Comparison of ENCODE assay signal across 21 cellular contexts in the genomic region with DNA sequence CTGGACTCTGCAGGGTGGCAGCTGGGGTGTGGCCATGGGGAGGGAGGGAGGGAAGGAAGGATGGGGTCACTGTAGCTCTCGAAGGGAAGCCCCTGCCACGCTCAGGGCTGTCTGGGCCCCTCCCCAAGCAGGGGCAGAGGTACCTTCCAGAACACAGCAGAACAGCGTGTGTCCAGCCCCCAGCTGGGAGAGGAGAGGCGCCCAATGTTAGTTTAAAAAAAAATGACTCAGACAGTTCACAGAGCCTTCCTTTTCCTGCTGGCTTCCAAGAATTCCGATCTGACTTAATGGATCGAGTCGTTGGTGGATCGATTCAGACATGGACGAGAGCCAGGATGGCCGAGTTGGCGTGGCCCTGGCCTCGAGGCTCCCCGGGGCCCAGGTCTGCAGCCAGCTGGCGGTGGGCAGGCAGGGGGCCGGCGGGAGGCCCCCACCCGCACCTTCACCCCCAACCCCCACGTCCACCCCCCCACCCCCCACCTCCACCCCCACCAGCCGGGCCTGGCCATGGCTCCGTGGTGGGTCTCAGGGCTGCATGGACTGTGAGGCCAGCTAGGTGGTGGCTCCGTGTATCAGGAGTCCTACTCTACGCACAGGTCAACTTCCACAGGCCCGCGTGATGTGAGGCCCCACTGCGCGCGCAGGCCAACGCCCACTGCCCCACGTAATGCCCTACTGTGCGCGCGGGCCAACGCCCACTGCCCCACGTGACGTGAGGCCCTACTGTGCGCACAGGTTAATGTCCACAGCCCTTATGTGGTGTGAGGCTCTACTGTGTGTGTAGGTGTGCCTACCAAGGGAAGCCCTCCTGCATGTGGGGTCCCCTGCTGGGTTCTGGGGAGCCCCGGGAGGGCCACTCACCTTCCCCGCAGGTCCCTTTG. TPM values are rescaled to one million over a fixed set of nuclear protein-coding genes. Genes with fewer than 3 reads are reported as not detected.
A peak's percentile ranks its signal among the peaks of the same experiment; 100 is the strongest.
DNase-seq lines count a peak whose midpoint lies in the region; ATAC-seq, FAIRE-seq and TF ChIP-seq lines count a peak whose summit lies in the region.
"Had no signal": no experiment of that assay in that cellular context is flagged by ENCODE, and none has a peak within 500 bp of the region (broad histone marks: within the 10 kb centered on the region; RNA-seq: fewer than 3 reads in every experiment).

No MANE protein-coding gene starts in this region.

- no peak overlapping the region for H3K27ac Mint-ChIP-seq in H9
- H3K27ac Mint-ChIP-seq: progenitor cell of endocrine pancreas; stimulated activated naive CD8-positive, alpha-beta T cell treated with anti-CD3 and anti-CD28 coated beads, Interleukin-15, amount 100 ng/mL, for 72 hours had no signal

- H3K27ac ChIP-seq in testis (peak overlapping the region; percentile 24 to 69), substantia nigra (ENCODE audit: low read depth, low read length, poor library complexity, severe bottlenecking) (no peak overlapping the region), H9 (ENCODE audit: insufficient read length, low read depth, low read length) (no peak overlapping the region)

- TF ChIP-seq POLR2A in H54 (IDR thresholded peaks at IDR 0.05; ENCODE audit: low read depth, low read length) (no peak), testis (IDR thresholded peaks at IDR 0.05) (no peak)

- no peaks in the 10 kb centered on the region for H3K9me3 ChIP-seq in testis
- no peaks in the 10 kb centered on the region for H3K9me3 ChIP-seq in H9 (ENCODE audit: control insufficient read depth, low read depth, low read length)

- no peaks in the 10 kb centered on the region for H3K9me3 Mint-ChIP-seq in H9
- H3K9me3 Mint-ChIP-seq: stimulated activated naive CD8-positive, alpha-beta T cell treated with anti-CD3 and anti-CD28 coated beads, Interleukin-15, amount 100 ng/mL, for 72 hours had no signal

- no peak overlapping the region for H3K56ac ChIP-seq in H9 (ENCODE audit: insufficient read length, low read depth, low read length)

- no peaks in the 10 kb centered on the region for H3K79me2 ChIP-seq in H9 (ENCODE audit: insufficient read depth, low read length)

- H2BK20ac ChIP-seq in H9 (ENCODE audit: low read depth, low read length, poor library complexity, severe bottlenecking), result no peak overlapping the region

- H3K36me3 Mint-ChIP-seq in H9 (ENCODE audit: insufficient read depth in 1 of 3, low read depth in 3 of 3), result peaks cover 0 to 1% (median 0%) of the 10 kb centered on the region in 3 experiments; a peak in 3 of 7 replicates

- no peak overlapping the region for H3K4me2 ChIP-seq in H9 (ENCODE audit: insufficient read depth, insufficient read length, low read length)

- H3K27me3 ChIP-seq in testis (no peaks in the 10 kb centered on the region), H9 (ENCODE audit: insufficient read depth, low read length) (no peaks in the 10 kb centered on the region)

- no peak overlapping the region for H4K5ac ChIP-seq in H9 (ENCODE audit: insufficient read length, low read depth, low read length)

- no peak overlapping the region for H3K4me3 ChIP-seq in testis

- no peak overlapping the region for H4K91ac ChIP-seq in H9 (ENCODE audit: insufficient read length, low read depth, low read length)

- H2AFZ ChIP-seq in H9 (ENCODE audit: low read length), result no peak overlapping the region

- TF ChIP-seq CTCF in testis (IDR thresholded peaks at IDR 0.05), result no peak
- TF ChIP-seq CTCF in H9 (conservative IDR thresholded peaks at IDR 0.05), result no peak

- DNase-seq in H54 (ENCODE audit: insufficient read length, low spot score) (peak; percentile 93), left lobe of liver (ENCODE audit: low spot score) (no peak), testis (no peak), substantia nigra (lab: John Stamatoyannopoulos, UW) (no peak), H9 (no peak)
- DNase-seq: activated CD4-positive, CD25-positive, alpha-beta regulatory T cell treated with anti-CD3 and anti-CD28 coated beads, Interleukin-2, amount 50 U/mL, for 72 hours; activated CD8-positive, alpha-beta memory T cell treated with anti-CD3 and anti-CD28 coated beads, Interleukin-2, amount 50 U/mL, for 4 hours; activated naive CD4-positive, alpha-beta T cell; C1 segment of cervical spinal cord; hippocampal formation; MM.1S; RPMI8226; stimulated activated CD4-positive, alpha-beta T cell treated with anti-CD3 and anti-CD28 coated beads, Interleukin-15, amount 100 ng/mL, for 24 hours; stimulated activated naive CD8-positive, alpha-beta T cell treated with anti-CD3 and anti-CD28 coated beads, Interleukin-15, amount 100 ng/mL, for 72 hours had no signal

- H2BK15ac ChIP-seq in H9 (ENCODE audit: low read depth, low read length), result no peak overlapping the region

- intact Hi-C loops in testis (cut with DNase I; ENCODE audit: low total_unique reads), result no loop called here

- peak; percentile 33; the same call in 2 of the 3 replicates for ATAC-seq in SK-N-SH treated with all-trans-retinoic acid at 6 μM for 48 hours
- peak; percentile 48 for ATAC-seq in left lobe of liver
- ATAC-seq in HG02610 (IDR thresholded peaks at IDR 0.05; ENCODE audit: unreplicated experiment), result no peak
- no peak for ATAC-seq in HG02970 (IDR thresholded peaks at IDR 0.05; ENCODE audit: low FRiP score, unreplicated experiment)
- ATAC-seq: stimulated activated naive CD8-positive, alpha-beta T cell treated with anti-CD3 and anti-CD28 coated beads, Interleukin-15, amount 100 ng/mL, for 72 hours had no signal

- no peaks in the 10 kb centered on the region for H4K20me1 ChIP-seq in H9 (ENCODE audit: control insufficient read depth, insufficient read depth, insufficient read length)

- no peak for FAIRE-seq in H54 (lab: Jason Lieb, UNC)

- H3K23ac ChIP-seq in H9 (ENCODE audit: insufficient read length, low read depth, low read length), result no peak overlapping the region

- no peaks in the 10 kb centered on the region for H3K79me1 ChIP-seq in H9 (ENCODE audit: insufficient read depth, low read depth, low read length, poor library complexity, severe bottlenecking)

- no peak overlapping the region for H4K8ac ChIP-seq in H9 (replicated peaks; ENCODE audit: insufficient read length, low read depth, low read length)

- no peak overlapping the region for H3K18ac ChIP-seq in H9 (ENCODE audit: insufficient read length, low read depth, low read length)

- H3K4me1 ChIP-seq in testis (peaks cover 33% of the 10 kb centered on the region), H9 (ENCODE audit: insufficient read depth, low read length) (no peaks in the 10 kb centered on the region)

- H3K27me3 Mint-ChIP-seq in H9 (ENCODE audit: low read depth), result no peaks in the 10 kb centered on the region
- H3K27me3 Mint-ChIP-seq: progenitor cell of endocrine pancreas had no signal

- no peak overlapping the region for H2BK120ac ChIP-seq in H9 (ENCODE audit: low read depth, low read length, poor library complexity, severe bottlenecking)

- no peaks in the 10 kb centered on the region for H3K23me2 ChIP-seq in H9 (ENCODE audit: insufficient read length, low read depth, low read length, poor library complexity, severe bottlenecking)

- H3K4me3 Mint-ChIP-seq in H9, result no peak overlapping the region
- H3K4me3 Mint-ChIP-seq: stimulated activated naive CD8-positive, alpha-beta T cell treated with anti-CD3 and anti-CD28 coated beads, Interleukin-15, amount 100 ng/mL, for 72 hours had no signal

- H3K9ac ChIP-seq in H9 (ENCODE audit: extremely low read depth, insufficient read length, low read length), result no peak overlapping the region

- H3K4me1 Mint-ChIP-seq in H9, result peaks cover 0 to 11% of the 10 kb centered on the region in 2 experiments; a peak in 2 of 4 replicates
- H3K4me1 Mint-ChIP-seq: stimulated activated naive CD8-positive, alpha-beta T cell treated with anti-CD3 and anti-CD28 coated beads, Interleukin-15, amount 100 ng/mL, for 72 hours had no signal

- no peak overlapping the region for H3T11ph ChIP-seq in H9 (ENCODE audit: low read length)

- H3K4ac ChIP-seq in H9 (ENCODE audit: low read depth, low read length), result no peak overlapping the region

- H2BK12ac ChIP-seq in H9 (ENCODE audit: insufficient read length, low read depth, low read length), result no peak overlapping the region

- no peak overlapping the region for H2BK5ac ChIP-seq in H9 (ENCODE audit: insufficient read length, low read length)

- no peak overlapping the region for H2AK5ac ChIP-seq in H9 (ENCODE audit: insufficient read length, low read length)

- H3K36me3 ChIP-seq in testis (ENCODE audit: low read depth, missing control alignments), result no peaks in the 10 kb centered on the region

- H3K14ac ChIP-seq in H9 (ENCODE audit: insufficient read depth, low read length), result no peak overlapping the region; the same call in 1 of the 2 replicates

- WGBS in testis, 2 donors, result 56 to 70% methylated on average over 21 to 38 of the region's 38 CpGs
- no CpG with 5 or more reads among the region's 38 CpGs for WGBS in H9 (ENCODE audit: extremely low coverage, insufficient read length, low lambda C conversion rate)

TF ChIP-seq in SK-N-SH treated with all-trans-retinoic acid at 6 μM for 48 hours, 23 proteins besides CTCF, POLR2A, EP300 and RAD21:
- TF ChIP-seq ZNF8 (CRISPR knock-in tag; IDR thresholded peaks at IDR 0.05) (no peak), BACH2 (CRISPR knock-in tag; IDR thresholded peaks at IDR 0.05; ENCODE audit: borderline replicate concordance) (no peak), CSDC2 (CRISPR knock-in tag; IDR thresholded peaks at IDR 0.05) (no peak), PPARA (CRISPR knock-in tag; IDR thresholded peaks at IDR 0.05; ENCODE audit: borderline replicate concordance) (no peak), ARNTL (CRISPR knock-in tag; IDR thresholded peaks at IDR 0.05; ENCODE audit: borderline replicate concordance, low read depth) (no peak), ZNF565 (CRISPR knock-in tag; conservative IDR thresholded peaks at IDR 0.05; ENCODE audit: low read depth) (no peak), ZC3H10 (CRISPR knock-in tag; IDR thresholded peaks at IDR 0.05) (no peak)

RNA-seq across cellular contexts. Expression of a gene that starts 21.8 kb away (rescaled TPM):
- total RNA-seq in left lobe of liver (4.2 TPM), testis (10 to 100 TPM; 55.9 to 69.0 TPM), H9 (2021) (41.9 and 43.3 TPM in 2 replicates)
- polyA plus RNA-seq in testis (ENCODE audit: insufficient read depth, low read depth, low replicate concordance), result 41.1 TPM
- total RNA-seq: HT1080 had no signal

RNA-seq across cellular contexts. Expression of a gene that starts 50.4 kb away (rescaled TPM):
- 0.15 TPM for total RNA-seq in left lobe of liver
- total RNA-seq in testis, result 1 to 10 TPM in 1 of 2 donors, not detected in 1; 1.2 TPM
- not detected for polyA plus RNA-seq in testis (ENCODE audit: insufficient read depth, low read depth, low replicate concordance)
- total RNA-seq in H9 (2021), result not detected in 2 replicates
- total RNA-seq: HT1080; kidney epithelial cell; progenitor cell of endocrine pancreas; T-helper 1 cell treated with Interleukin-12 subunit alpha and Interleukin-12 subunit beta and Interleukin-4 antibody, amounts not matched to agents 30 ng/mL and 1 ng/mL, for 36 hours had no signal

RNA-seq across cellular contexts. Expression of a gene that starts 55.3 kb away (rescaled TPM):
- 1.6 TPM for total RNA-seq in left lobe of liver
- 10 to 100 TPM; 10.8 to 49.5 TPM for total RNA-seq in testis
- polyA plus RNA-seq in testis (ENCODE audit: insufficient read depth, low read depth, low replicate concordance), result 16.1 TPM
- not detected in 2 replicates for total RNA-seq in H9 (2021)
- total RNA-seq: HT1080; kidney epithelial cell; progenitor cell of endocrine pancreas; T-helper 1 cell treated with Interleukin-12 subunit alpha and Interleukin-12 subunit beta and Interleukin-4 antibody, amounts not matched to agents 30 ng/mL and 1 ng/mL, for 36 hours had no signal

Comparison
In these comparisons a context has a peak if more than half of its experiments do, and no peak if none do; other contexts are left out.
1. ATAC-seq: peak in SK-N-SH treated with all-trans-retinoic acid at 6 μM for 48 hours (single experiment) and left lobe of liver (single experiment); none in HG02610 (single experiment) and HG02970 (single experiment).
2. H3K27ac ChIP-seq: peak in testis (2 of 2); none in substantia nigra (single experiment) and H9 (single experiment).